In genomic region chrX:109826954-109827708, GRCh38 we compare ENCODE assay signal across 13 cellular contexts.
DNase-seq lines count a peak whose midpoint lies in the region; ATAC-seq and TF ChIP-seq lines count a peak whose summit lies in the region.
"Had no signal": no experiment of that assay in that cellular context is flagged by ENCODE, and none has a peak within 500 bp of the region (broad histone marks: within the 10 kb centered on the region; RNA-seq: fewer than 3 reads in every experiment).

No MANE protein-coding gene starts in this region.

- DNase-seq in GM04503 (ENCODE audit: low read depth) = peak; percentile 67
- peak; percentile 30 to 35 for DNase-seq in SJCRH30
- peak; percentile 92 for DNase-seq in fibroblast of gingiva (ENCODE audit: low read depth)
- no peak for DNase-seq in omental fat pad (ENCODE audit: low spot score)
- no peak for DNase-seq in NCI-H446 (lab: John Stamatoyannopoulos, UW)
- no peak for DNase-seq in NCI-H1417 (lab: John Stamatoyannopoulos, UW)
- no peak for DNase-seq in activated CD4-positive, CD25-positive, alpha-beta regulatory T cell treated with anti-CD3 and anti-CD28 coated beads, Interleukin-2, amount 50 U/mL, for 72 hours
- DNase-seq in superior temporal gyrus (ENCODE audit: extremely low spot score) = no peak
- DNase-seq: activated CD4-positive, alpha-beta T cell treated with anti-CD3 and anti-CD28 coated beads, Interleukin-2, amount 10 ng/mL, durations not matched to agents 7 days and 5 days; activated naive CD8-positive, alpha-beta T cell treated with anti-CD3 and anti-CD28 coated beads for 36 hours; NCI-H2107; SIG-M5; stimulated activated naive CD4-positive, alpha-beta T cell treated with Interleukin-2 at 50 U/mL for 16 hours had no signal

- H3K27ac ChIP-seq in SJCRH30 = no peak overlapping the region

- no peaks in the 10 kb centered on the region for H3K36me3 ChIP-seq in SJCRH30

- no peaks in the 10 kb centered on the region; the same call in 1 of the 2 replicates for H3K4me1 ChIP-seq in SJCRH30

- ATAC-seq in omental fat pad (ENCODE audit: low FRiP score) = peak; percentile 85

- TF ChIP-seq CTCF in omental fat pad (IDR thresholded peaks at IDR 0.05) = no peak

- no peak overlapping the region for H3K4me3 ChIP-seq in SJCRH30

- H3K27me3 ChIP-seq in SJCRH30 = no peaks in the 10 kb centered on the region

- H3K9me3 ChIP-seq in SJCRH30 (replicated peaks) = no peaks in the 10 kb centered on the region

Comparison
In these comparisons a context has a peak if more than half of its experiments do, and no peak if none do; other contexts are left out.
1. DNase-seq: peak in GM04503 (single experiment), SJCRH30 (2 of 2) and fibroblast of gingiva (single experiment); none in omental fat pad (single experiment), NCI-H446 (0 of 2), NCI-H1417 (0 of 3), activated CD4-positive, CD25-positive, alpha-beta regulatory T cell treated with anti-CD3 and anti-CD28 coated beads, Interleukin-2, amount 50 U/mL, for 72 hours (single experiment) and superior temporal gyrus (single experiment).